In the genomic region with DNA sequence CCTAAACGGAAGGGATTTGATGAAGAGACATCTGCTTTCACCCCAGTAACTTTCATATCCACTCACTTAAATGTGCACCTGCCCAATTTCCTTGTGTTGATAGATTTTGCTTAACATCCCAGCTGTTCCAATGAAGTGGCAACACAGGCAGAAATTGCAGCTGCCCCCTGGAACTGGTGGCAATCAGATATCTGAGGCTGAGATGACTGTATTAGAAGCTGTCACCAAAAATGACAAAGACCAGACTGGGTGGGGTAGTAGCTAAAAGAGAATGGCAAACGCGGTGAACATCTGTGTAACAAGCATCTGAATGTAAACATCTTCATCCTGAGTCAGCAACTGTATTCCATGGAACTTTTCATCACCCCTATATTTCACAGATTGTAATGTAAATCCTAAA, we compare ENCODE assay signal across 27 cellular contexts. TPM values are rescaled to one million over a fixed set of nuclear protein-coding genes. Genes with fewer than 3 reads are reported as not detected.
"Had no signal": no experiment of that assay in that cellular context is flagged by ENCODE, and none has a peak within 500 bp of the region (broad histone marks: within the 10 kb centered on the region; RNA-seq: fewer than 3 reads in every experiment).

No MANE protein-coding gene starts in this region.

- ATAC-seq: mucosa of descending colon; naive thymus-derived CD4-positive, alpha-beta T cell; natural killer cell treated with Interleukin-12 subunit alpha and Interleukin-12 subunit beta and Interleukin-15 and Interleukin-18, amount 100 ng/mL, for 72 hours; pancreas; right cardiac atrium; sciatic nerve; stimulated activated naive B cell treated with anti-CD40 and anti-IgM and Interleukin-4, amounts not matched to agents 10 μg/mL and 1 μg/mL and 100 μg/mL, for 72 hours; stimulated activated naive CD8-positive, alpha-beta T cell treated with anti-CD3 and anti-CD28 coated beads, Interleukin-15, Interleukin-2, amounts not matched to agents 100 U/mL and 50 U/mL, for 24 hours had no signal

- H3K27ac ChIP-seq: left ventricle myocardium inferior, pancreas, prostate gland, skin epidermis, stomach, testis, thyroid gland, transverse colon, upper lobe of left lung, vagina had no signal

- H3K27me3 ChIP-seq: pancreas, stomach, testis, thyroid gland, transverse colon, upper lobe of left lung, vagina had no signal

- H3K9me3 ChIP-seq: left ventricle myocardium inferior, mucosa of descending colon, pancreas, prostate gland, stomach, testis, thyroid gland, transverse colon, upper lobe of left lung, vagina had no signal

- H3K4me3 ChIP-seq: left ventricle myocardium inferior, lung, mucosa of descending colon, pancreas, prostate gland, skin epidermis, stomach, testis, thyroid gland, transverse colon, upper lobe of left lung, vagina had no signal

- H3K36me3 ChIP-seq: left ventricle myocardium inferior, pancreas, prostate gland, stomach, thyroid gland, transverse colon, upper lobe of left lung, vagina had no signal

- H3K4me1 ChIP-seq: left ventricle myocardium inferior, pancreas, prostate gland, stomach, testis, thyroid gland, transverse colon, upper lobe of left lung, vagina had no signal

- DNase-seq: islet precursor cell; left ventricle myocardium inferior; midbrain; mucosa of descending colon; naive thymus-derived CD4-positive, alpha-beta T cell; nucleus accumbens; pancreas; posterior cingulate gyrus; retina; right cardiac atrium; stimulated activated CD4-positive, alpha-beta T cell treated with anti-CD3 and anti-CD28 coated beads, Interleukin-12 subunit alpha, Interleukin-12 subunit beta, amount 100 ng/mL, for 4 hours; stimulated activated CD4-positive, alpha-beta T cell treated with anti-CD3 and anti-CD28 coated beads, Interleukin-15, amount 100 ng/mL, for 24 hours; stimulated activated CD4-positive, alpha-beta T cell treated with anti-CD3 and anti-CD28 coated beads, Interleukin-2, amount 100 ng/mL, for 24 hours; stimulated activated CD4-positive, alpha-beta T cell treated with anti-CD3 and anti-CD28 coated beads, Interleukin-4, amount 100 ng/mL, for 1 hour; stimulated activated naive B cell treated with anti-CD40 and anti-IgM and Interleukin-4, amounts not matched to agents 10 μg/mL and 1 μg/mL and 100 μg/mL, for 72 hours; stimulated activated naive CD8-positive, alpha-beta T cell treated with anti-CD3 and anti-CD28 coated beads, Interleukin-15, Interleukin-2, amounts not matched to agents 100 U/mL and 50 U/mL, for 24 hours; stomach; testis; thyroid gland; transverse colon; upper lobe of left lung had no signal

RNA-seq across cellular contexts. Expression of gene GABRA2, which starts 17.1 kb away (rescaled TPM):
- polyA plus RNA-seq: naive thymus-derived CD4-positive, alpha-beta T cell had no signal
